Comparison of ENCODE assay signal across 8 cellular contexts in genomic region chr11:64306876-64307622, GRCh38.
A peak's percentile ranks its signal among the peaks of the same experiment; 100 is the strongest.
DNase-seq lines count a peak whose midpoint lies in the region; ATAC-seq and TF ChIP-seq lines count a peak whose summit lies in the region.

No MANE protein-coding gene starts in this region.

- no peak overlapping the region for H2AFZ ChIP-seq in SU-DHL-6 (ENCODE audit: low read depth, low read length, severe bottlenecking)

- no peaks in the 10 kb centered on the region for H3K36me3 ChIP-seq in SU-DHL-6 (ENCODE audit: low read length)

- peak overlapping the region; percentile 66 for H3K27ac ChIP-seq in SU-DHL-6 (ENCODE audit: low read depth, low read length)

- no peaks in the 10 kb centered on the region for H3K9me3 ChIP-seq in SU-DHL-6 (ENCODE audit: insufficient read depth, low read length)

- peaks cover 42% of the 10 kb centered on the region for H3K79me2 ChIP-seq in SU-DHL-6 (ENCODE audit: insufficient read depth, low read length)

- no peak for TF ChIP-seq CTCF in GM12875 (IDR thresholded peaks at IDR 0.05; ENCODE audit: borderline replicate concordance, insufficient read depth, low read depth, low read length)
- TF ChIP-seq CTCF in SU-DHL-6 (IDR thresholded peaks at IDR 0.05; ENCODE audit: insufficient read depth, low read length, poor library complexity, severe bottlenecking), result no peak
- TF ChIP-seq CTCF in retinal pigment epithelial cell (conservative IDR thresholded peaks at IDR 0.05; ENCODE audit: low read depth, low read length), result no peak

- ATAC-seq in GM21786 (IDR thresholded peaks at IDR 0.05; ENCODE audit: unreplicated experiment), result no peak
- ATAC-seq in GM21619 (IDR thresholded peaks at IDR 0.05; ENCODE audit: unreplicated experiment), result no peak
- no peak for ATAC-seq in GM21528 (IDR thresholded peaks at IDR 0.05; ENCODE audit: low FRiP score, unreplicated experiment)

- H3K9ac ChIP-seq in SU-DHL-6 (ENCODE audit: low read length), result peak overlapping the region; percentile 95

- peaks cover 4% of the 10 kb centered on the region; the same call in 1 of the 2 replicates for H3F3A ChIP-seq in SU-DHL-6 (ENCODE audit: insufficient read depth)

- H3K4me3 ChIP-seq in GM12875 (ENCODE audit: low read depth, low read length), result peak overlapping the region; percentile 65
- H3K4me3 ChIP-seq in SU-DHL-6 (ENCODE audit: insufficient read depth, low read length, poor library complexity, severe bottlenecking), result peak overlapping the region; percentile 97
- H3K4me3 ChIP-seq in retinal pigment epithelial cell (ENCODE audit: low read length), result peak overlapping the region; percentile 73

- H3K9me2 ChIP-seq in SU-DHL-6 (replicated peaks; ENCODE audit: insufficient read depth, low read length), result no peaks in the 10 kb centered on the region

- DNase-seq in glomerular visceral epithelial cell (ENCODE audit: extremely low spot score) (peak; percentile 35), retinal pigment epithelial cell (ENCODE audit: low read depth) (no peak), DMS79 (lab: John Stamatoyannopoulos, UW) (no peak)

- H3K4me2 ChIP-seq in SU-DHL-6 (ENCODE audit: low read depth, low read length, poor library complexity, severe bottlenecking), result peak overlapping the region; percentile 69

- H4K20me1 ChIP-seq in SU-DHL-6 (ENCODE audit: low read depth, low read length), result no peaks in the 10 kb centered on the region

- no peaks in the 10 kb centered on the region for H3K27me3 ChIP-seq in SU-DHL-6 (ENCODE audit: low read length)
